In genomic region chr12:7129647-7130536, GRCh38 we compare ENCODE assay signal across 8 cellular contexts. TPM values are rescaled to one million over a fixed set of nuclear protein-coding genes. Genes with fewer than 3 reads are reported as not detected.
DNase-seq lines count a peak whose midpoint lies in the region; ATAC-seq and TF ChIP-seq lines count a peak whose summit lies in the region.

TSS of gene CLSTN3 (plus strand) at chr12:7130371. CDS start at chr12:7130649, 278 bp downstream.

- H3K9me3 ChIP-seq in CD4-positive, CD25-positive, alpha-beta regulatory T cell (ENCODE audit: control insufficient read depth in 2 of 2, low read length in 2 of 2) = no peaks in the 10 kb centered on the region

- no peaks in the 10 kb centered on the region for H3K27me3 Mint-ChIP-seq in CD4-positive, CD25-positive, alpha-beta regulatory T cell
- no peaks in the 10 kb centered on the region for H3K27me3 Mint-ChIP-seq in IgD-negative memory B cell
- H3K27me3 Mint-ChIP-seq in natural killer cell (ENCODE audit: low read depth in 2 of 2) = no peaks in the 10 kb centered on the region

- H3K4me3 Mint-ChIP-seq in CD4-positive, CD25-positive, alpha-beta regulatory T cell = peak within 1 kb of the TSS; percentile 90 to 98 (median 96)
- peak within 1 kb of the TSS; percentile 89 to 99 (median 94) for H3K4me3 Mint-ChIP-seq in IgD-negative memory B cell
- peak within 1 kb of the TSS; percentile 99 for H3K4me3 Mint-ChIP-seq in natural killer cell

- H3K27ac ChIP-seq in CD4-positive, CD25-positive, alpha-beta regulatory T cell (ENCODE audit: insufficient read depth, low read length, poor library complexity, severe bottlenecking) = peak within 1 kb of the TSS; percentile 75

- H3K4me1 Mint-ChIP-seq in CD4-positive, CD25-positive, alpha-beta regulatory T cell = peaks cover 0 to 45% (median 15%) of the 10 kb centered on the region in 4 donors
- H3K4me1 Mint-ChIP-seq in IgD-negative memory B cell (peaks cover 13 to 26% (median 20%) of the 10 kb centered on the region in 3 donors), natural killer cell (peaks cover 30 to 52% of the 10 kb centered on the region in 2 donors)

- intact Hi-C loops in natural killer cell (cut with micrococcal nuclease) = no loop called here

- peaks cover 23% of the 10 kb centered on the region for H3K4me1 ChIP-seq in CD4-positive, CD25-positive, alpha-beta regulatory T cell (ENCODE audit: control insufficient read depth, insufficient read depth, low read length, poor library complexity, severe bottlenecking)

- peaks cover 14% of the 10 kb centered on the region for H3K36me3 ChIP-seq in CD4-positive, CD25-positive, alpha-beta regulatory T cell (ENCODE audit: control insufficient read depth, insufficient read depth, low read length)

- peaks cover 10% of the 10 kb centered on the region for H3K36me3 Mint-ChIP-seq in CD4-positive, CD25-positive, alpha-beta regulatory T cell
- H3K36me3 Mint-ChIP-seq in IgD-negative memory B cell = peaks cover 1% of the 10 kb centered on the region
- no peaks in the 10 kb centered on the region for H3K36me3 Mint-ChIP-seq in natural killer cell

- no peaks in the 10 kb centered on the region for H3K27me3 ChIP-seq in CD4-positive, CD25-positive, alpha-beta regulatory T cell (ENCODE audit: control insufficient read depth, insufficient read depth, low read length)

- H3K27ac Mint-ChIP-seq in CD4-positive, CD25-positive, alpha-beta regulatory T cell = peak within 1 kb of the TSS; percentile 93 to 97 (median 95)
- H3K27ac Mint-ChIP-seq in IgD-negative memory B cell (peak within 1 kb of the TSS; percentile 39 to 95 (median 67)), natural killer cell (peak within 1 kb of the TSS; percentile 91 to 94)

- no peaks in the 10 kb centered on the region for H3K9me3 Mint-ChIP-seq in CD4-positive, CD25-positive, alpha-beta regulatory T cell
- H3K9me3 Mint-ChIP-seq in IgD-negative memory B cell (no peaks in the 10 kb centered on the region), natural killer cell (no peaks in the 10 kb centered on the region)

- DNase-seq in CD4-positive, CD25-positive, alpha-beta regulatory T cell = peak; percentile 82 to 90 (median 86)
- DNase-seq in GM20000 (ENCODE audit: low spot score) = peak; percentile 97
- peak; percentile 62 for DNase-seq in RPMI7951 (ENCODE audit: low read depth)
- peak; percentile 76 for DNase-seq in activated T-helper 9 cell treated with anti-CD3 and anti-CD28 coated beads, Interleukin-2, amount 50 U/mL, for 16 hours (ENCODE audit: low read depth)
- peak; percentile 72 for DNase-seq in fibroblast of mammary gland (ENCODE audit: low read depth)
- DNase-seq in natural killer cell = peak; percentile 81
- DNase-seq in stimulated activated naive CD4-positive, alpha-beta T cell (lab: John Stamatoyannopoulos, UW) = peak; percentile 71 to 91 (median 82)

- TF ChIP-seq CTCF in GM20000 (IDR thresholded peaks at IDR 0.05; ENCODE audit: extremely low read depth, missing control alignments) (no peak), fibroblast of mammary gland (conservative IDR thresholded peaks at IDR 0.05; ENCODE audit: control insufficient read depth, insufficient read depth, low read depth, low read length) (no peak), natural killer cell (IDR thresholded peaks at IDR 0.05) (no peak)

- ATAC-seq in CD4-positive, CD25-positive, alpha-beta regulatory T cell (ENCODE audit: low read depth in 2 of 2) = peak; percentile 84 to 87
- ATAC-seq in natural killer cell = peak; percentile 85 to 91 (median 90)

- H3K4me3 ChIP-seq in CD4-positive, CD25-positive, alpha-beta regulatory T cell (ENCODE audit: low read depth, low read length) = peak within 1 kb of the TSS; percentile 89
- peak within 1 kb of the TSS; percentile 61 for H3K4me3 ChIP-seq in fibroblast of mammary gland (ENCODE audit: control insufficient read depth, low read depth, low read length)

RNA-seq across cellular contexts. Expression of gene CLSTN3, which starts in this region (rescaled TPM):
- total RNA-seq in CD4-positive, CD25-positive, alpha-beta regulatory T cell = 64.9 TPM
- 1 to 10 TPM; 2.2 to 4.1 (median 3.6) TPM for polyA plus RNA-seq in CD4-positive, CD25-positive, alpha-beta regulatory T cell
- 2.9 TPM for polyA plus RNA-seq in IgD-negative memory B cell
- 4.5 and 7.3 TPM in 2 replicates for total RNA-seq in RPMI7951 (2014; rRNA removed; shearing (Covaris generic))
- 10 to 100 TPM; 59.7 to 95.5 (median 61.0) TPM for total RNA-seq in natural killer cell

Comparison
In these comparisons a context has a peak if more than half of its experiments do, and no peak if none do; other contexts are left out.
1. Peak in every context shown above with its lines: DNase-seq, ATAC-seq, H3K4me3 ChIP-seq and H3K27ac ChIP-seq.